9 cellular contexts compared by ENCODE assay signal in genomic region chr7:47622946-47623640, GRCh38. TPM values are rescaled to one million over a fixed set of nuclear protein-coding genes. Genes with fewer than 3 reads are reported as not detected.
A peak's percentile ranks its signal among the peaks of the same experiment; 100 is the strongest.
DNase-seq lines count a peak whose midpoint lies in the region; ATAC-seq and TF ChIP-seq lines count a peak whose summit lies in the region.
"Had no signal": no experiment of that assay in that cellular context is flagged by ENCODE, and none has a peak within 500 bp of the region (broad histone marks: within the 10 kb centered on the region; RNA-seq: fewer than 3 reads in every experiment).

No MANE protein-coding gene starts in this region.

- no peaks in the 10 kb centered on the region for H3K4me1 Mint-ChIP-seq in stimulated activated naive CD8-positive, alpha-beta T cell treated with anti-CD3 and anti-CD28 coated beads, Interleukin-15, amount 100 ng/mL, for 72 hours
- H3K4me1 Mint-ChIP-seq in naive thymus-derived CD4-positive, alpha-beta T cell, result peaks cover 0 to 10% (median 0%) of the 10 kb centered on the region in 7 donors

- no peaks in the 10 kb centered on the region for H3K27me3 ChIP-seq in ACC112 (ENCODE audit: insufficient read depth, low read length)
- H3K27me3 ChIP-seq in PC-3 (ENCODE audit: low read length), result no peaks in the 10 kb centered on the region
- H3K27me3 ChIP-seq in neuron (ENCODE audit: insufficient read depth, low read length), result no peaks in the 10 kb centered on the region
- no peaks in the 10 kb centered on the region for H3K27me3 ChIP-seq in naive thymus-derived CD4-positive, alpha-beta T cell (ENCODE audit: control insufficient read depth in 2 of 2, insufficient read depth in 2 of 2, low read length in 2 of 2)

- H4K20me1 ChIP-seq in PC-3 (ENCODE audit: low read length), result no peaks in the 10 kb centered on the region

- H3F3A ChIP-seq in PC-3 (ENCODE audit: low read length, unreplicated experiment), result no peaks in the 10 kb centered on the region

- H3K4me3 Mint-ChIP-seq in stimulated activated naive CD8-positive, alpha-beta T cell treated with anti-CD3 and anti-CD28 coated beads, Interleukin-15, amount 100 ng/mL, for 72 hours, result no peak overlapping the region
- H3K4me3 Mint-ChIP-seq in naive thymus-derived CD4-positive, alpha-beta T cell, result no peak overlapping the region

- CTCF ChIA-PET in PC-3 (lab: Charles Lee), result no interaction called here
- CTCF ChIA-PET in naive thymus-derived CD4-positive, alpha-beta T cell (lab: Charles Lee), result no interaction called here

- H2AFZ ChIP-seq in ACC112 (ENCODE audit: low read length, unreplicated experiment) (peak overlapping the region; percentile 58), PC-3 (ENCODE audit: low read length) (peak overlapping the region; percentile 9; the same call in 1 of the 2 replicates), neuron (ENCODE audit: low read depth, low read length) (peak overlapping the region; percentile 23)

- no peaks in the 10 kb centered on the region for H3K27me3 Mint-ChIP-seq in stimulated activated naive CD8-positive, alpha-beta T cell treated with anti-CD3 and anti-CD28 coated beads, Interleukin-15, amount 100 ng/mL, for 72 hours
- H3K27me3 Mint-ChIP-seq in naive thymus-derived CD4-positive, alpha-beta T cell, result no peaks in the 10 kb centered on the region

- H3K4me3 ChIP-seq in ACC112 (ENCODE audit: low read depth, low read length), result no peak overlapping the region
- H3K4me3 ChIP-seq in PC-3 (ENCODE audit: low read length), result no peak overlapping the region
- H3K4me3 ChIP-seq in fibroblast of mammary gland (ENCODE audit: control insufficient read depth, low read depth, low read length), result no peak overlapping the region
- no peak overlapping the region for H3K4me3 ChIP-seq in neuron (ENCODE audit: low read length)
- no peak overlapping the region for H3K4me3 ChIP-seq in naive thymus-derived CD4-positive, alpha-beta T cell (ENCODE audit: low read length)

- DNase-seq in PC-3 (peak; percentile 25), fibroblast of mammary gland (ENCODE audit: low read depth) (peak; percentile 95), occipital lobe (lab: John Stamatoyannopoulos, UW) (no peak)
- DNase-seq in effector CD8-positive, alpha-beta T cell (lab: John Stamatoyannopoulos, UW), result no peak
- no peak for DNase-seq in stimulated activated naive CD8-positive, alpha-beta T cell treated with anti-CD3 and anti-CD28 coated beads, Interleukin-15, amount 100 ng/mL, for 72 hours
- no peak for DNase-seq in naive thymus-derived CD4-positive, alpha-beta T cell

- intact Hi-C loops in PC-3 (cut with micrococcal nuclease), result no loop called here
- intact Hi-C loops in naive thymus-derived CD4-positive, alpha-beta T cell (cut with micrococcal nuclease), result no loop called here

- TF ChIP-seq CTCF in PC-3 (conservative IDR thresholded peaks at IDR 0.05; ENCODE audit: low read depth, low read length), result no peak
- TF ChIP-seq CTCF in fibroblast of mammary gland (conservative IDR thresholded peaks at IDR 0.05; ENCODE audit: control insufficient read depth, insufficient read depth, low read depth, low read length), result no peak

- H3K9ac ChIP-seq in PC-3 (ENCODE audit: low read length), result no peak overlapping the region

- H3K36me3 Mint-ChIP-seq in naive thymus-derived CD4-positive, alpha-beta T cell, result no peaks in the 10 kb centered on the region

- BruUV-seq in PC-3 (replicated peaks; lab: Mats Ljungman, UMichigan), result no TSS peak

- H3K4me2 ChIP-seq in PC-3 (ENCODE audit: low read length), result no peak overlapping the region

- H3K4me1 ChIP-seq in ACC112 (ENCODE audit: control insufficient read depth, insufficient read depth, low read length, unreplicated experiment) (peaks cover 13% of the 10 kb centered on the region), PC-3 (ENCODE audit: insufficient read depth, low read length) (peaks cover 6% of the 10 kb centered on the region; the same call in 1 of the 2 replicates), neuron (ENCODE audit: insufficient read depth, low read length) (peaks cover 24% of the 10 kb centered on the region)
- no peaks in the 10 kb centered on the region for H3K4me1 ChIP-seq in naive thymus-derived CD4-positive, alpha-beta T cell (ENCODE audit: control insufficient read depth in 2 of 2, insufficient read depth in 2 of 2, low read length in 2 of 2)

- no peaks in the 10 kb centered on the region for H3K36me3 ChIP-seq in ACC112 (ENCODE audit: insufficient read depth, low read length)
- H3K36me3 ChIP-seq in PC-3 (ENCODE audit: low read depth, low read length), result no peaks in the 10 kb centered on the region
- H3K36me3 ChIP-seq in neuron (ENCODE audit: insufficient read depth, low read length), result no peaks in the 10 kb centered on the region
- H3K36me3 ChIP-seq in naive thymus-derived CD4-positive, alpha-beta T cell (ENCODE audit: control insufficient read depth in 2 of 3, insufficient read depth in 3 of 3, low read length in 3 of 3), result no peaks in the 10 kb centered on the region

- H3K27ac ChIP-seq in ACC112 (ENCODE audit: low read depth, low read length), result peak overlapping the region; percentile 48
- no peak overlapping the region for H3K27ac ChIP-seq in PC-3 (ENCODE audit: low read length)
- no peak overlapping the region for H3K27ac ChIP-seq in naive thymus-derived CD4-positive, alpha-beta T cell (ENCODE audit: low read depth, low read length)
- H3K27ac ChIP-seq: C4-2B had no signal

- no peaks in the 10 kb centered on the region for H3K9me3 Mint-ChIP-seq in stimulated activated naive CD8-positive, alpha-beta T cell treated with anti-CD3 and anti-CD28 coated beads, Interleukin-15, amount 100 ng/mL, for 72 hours
- peaks cover 0 to 3% (median 0%) of the 10 kb centered on the region in 11 donors for H3K9me3 Mint-ChIP-seq in naive thymus-derived CD4-positive, alpha-beta T cell

- H3K27ac Mint-ChIP-seq in stimulated activated naive CD8-positive, alpha-beta T cell treated with anti-CD3 and anti-CD28 coated beads, Interleukin-15, amount 100 ng/mL, for 72 hours, result peak overlapping the region in 1 of 2 donors; percentile 7
- H3K27ac Mint-ChIP-seq in naive thymus-derived CD4-positive, alpha-beta T cell, result no peak overlapping the region

- H3K79me2 ChIP-seq in ACC112 (ENCODE audit: control insufficient read depth, insufficient read depth, low read length, unreplicated experiment), result no peaks in the 10 kb centered on the region
- no peaks in the 10 kb centered on the region for H3K79me2 ChIP-seq in PC-3 (ENCODE audit: low read length)

- H3K9me2 ChIP-seq in PC-3 (replicated peaks; ENCODE audit: low read length), result no peaks in the 10 kb centered on the region

- POLR2A ChIA-PET in PC-3 (lab: Charles Lee; ENCODE audit: unreplicated experiment), result no interaction called here
- POLR2A ChIA-PET in naive thymus-derived CD4-positive, alpha-beta T cell (lab: Charles Lee), result no interaction called here

- peak; percentile 46; the same call in 1 of the 2 replicates for ATAC-seq in PC-3
- no peak for ATAC-seq in stimulated activated naive CD8-positive, alpha-beta T cell treated with anti-CD3 and anti-CD28 coated beads, Interleukin-15, amount 100 ng/mL, for 72 hours
- no peak for ATAC-seq in naive thymus-derived CD4-positive, alpha-beta T cell

- H3K9me3 ChIP-seq in PC-3 (ENCODE audit: low read length) (no peaks in the 10 kb centered on the region), neuron (ENCODE audit: low read length) (no peaks in the 10 kb centered on the region)
- no peaks in the 10 kb centered on the region for H3K9me3 ChIP-seq in naive thymus-derived CD4-positive, alpha-beta T cell (ENCODE audit: control insufficient read depth in 2 of 3, low read length in 3 of 3)

RNA-seq across cellular contexts. Expression of gene TNS3, which starts 41.2 kb away (rescaled TPM):
- total RNA-seq in PC-3 (2014; rRNA removed) (71.4 and 72.3 TPM in 2 replicates), occipital lobe (7.5 TPM)
- total RNA-seq in naive thymus-derived CD4-positive, alpha-beta T cell, result 10 to 100 TPM in 1 of 5 experiments, 1 to 10 TPM in 3, under 1 TPM in 1; 0.85 to 38.3 (median 2.6) TPM
- not detected for polyA plus RNA-seq in naive thymus-derived CD4-positive, alpha-beta T cell

Comparison
In these comparisons a context has a peak if more than half of its experiments do, and no peak if none do; other contexts are left out.
1. DNase-seq: peak in PC-3 (single experiment) and fibroblast of mammary gland (single experiment); none in effector CD8-positive, alpha-beta T cell (single experiment), stimulated activated naive CD8-positive, alpha-beta T cell treated with anti-CD3 and anti-CD28 coated beads, Interleukin-15, amount 100 ng/mL, for 72 hours (0 of 2), occipital lobe (single experiment) and naive thymus-derived CD4-positive, alpha-beta T cell (0 of 9).
2. Peak in every context shown above with its lines, with median percentiles within 50 percentile points of each other: H2AFZ ChIP-seq.